ENCODE assay signal across 9 cellular contexts in genomic region chr22:18022851-18023250, GRCh38. TPM values are rescaled to one million over a fixed set of nuclear protein-coding genes. Genes with fewer than 3 reads are reported as not detected.
DNase-seq lines count a peak whose midpoint lies in the region; ATAC-seq and TF ChIP-seq lines count a peak whose summit lies in the region.
"Had no signal": no experiment of that assay in that cellular context is flagged by ENCODE, and none has a peak within 500 bp of the region (broad histone marks: within the 10 kb centered on the region; RNA-seq: fewer than 3 reads in every experiment).

No MANE protein-coding gene starts in this region.

- no peaks in the 10 kb centered on the region for H3K9me3 Mint-ChIP-seq in activated naive CD4-positive, alpha-beta T cell treated with anti-CD3 and anti-CD28 coated beads, Interleukin-2, amount 50 U/mL, for 24 hours
- H3K9me3 Mint-ChIP-seq in MCF 10A (ENCODE audit: unreplicated experiment), result no peaks in the 10 kb centered on the region
- no peaks in the 10 kb centered on the region for H3K9me3 Mint-ChIP-seq in mesothelial cell of epicardium

- POLR2A ChIA-PET in MCF 10A (lab: Yijun Ruan, JAX), result interaction anchor here (0.6 to 6.1 kb wide), 16 partner anchors 9 to 316 kb away, joined by 3 to 69 read pairs (median 4); partner anchors contain the start of gene PEX26

- no peaks in the 10 kb centered on the region for H3K36me3 ChIP-seq in tibial artery
- H3K36me3 ChIP-seq: cardiac muscle cell had no signal

- intact Hi-C loops in MCF 10A (cut with micrococcal nuclease), result loop anchor here (2.0 kb wide), 1 partner anchor 22 kb away; no protein-coding TSS in a partner anchor
- intact Hi-C loops in tibial artery (cut with DNase I; ENCODE audit: low total_unique reads), result loop anchor here (5.0 to 10.0 kb wide), 2 partner anchors 52 to 111 kb away; partner anchors contain the start of gene PEX26

- no peaks in the 10 kb centered on the region for H3K36me3 Mint-ChIP-seq in activated naive CD4-positive, alpha-beta T cell treated with anti-CD3 and anti-CD28 coated beads, Interleukin-2, amount 50 U/mL, for 24 hours
- H3K36me3 Mint-ChIP-seq in MCF 10A (ENCODE audit: insufficient read depth, unreplicated experiment), result no peaks in the 10 kb centered on the region
- no peaks in the 10 kb centered on the region for H3K36me3 Mint-ChIP-seq in mesothelial cell of epicardium

- H3K4me1 ChIP-seq in tibial artery, result peaks cover 0 to 34% (median 20%) of the 10 kb centered on the region in 4 donors

- CTCF ChIA-PET in MCF 10A (lab: Yijun Ruan, JAX), result interaction anchor here (0.8 to 6.6 kb wide), 14 partner anchors 10 to 270 kb away, joined by 3 to 54 read pairs (median 5); partner anchors contain the start of gene PEX26

- H3K9me3 ChIP-seq in tibial artery, result no peaks in the 10 kb centered on the region

- DNase-seq in activated naive CD4-positive, alpha-beta T cell treated with anti-CD3 and anti-CD28 coated beads, Interleukin-2, amount 50 U/mL, for 16 hours, result no peak
- DNase-seq in MCF 10A (ENCODE audit: unreplicated experiment) (no peak), mesothelial cell of epicardium (ENCODE audit: low spot score in 2 of 2, unreplicated experiment in 2 of 2) (no peak), tibial artery (peak in 1 of 2 donors; percentile 34), ecto neural progenitor cell (ENCODE audit: low spot score) (no peak), C1 segment of cervical spinal cord (lab: John Stamatoyannopoulos, UW) (no peak)

- peaks cover 13% of the 10 kb centered on the region for H3K4me1 Mint-ChIP-seq in activated naive CD4-positive, alpha-beta T cell treated with anti-CD3 and anti-CD28 coated beads, Interleukin-2, amount 50 U/mL, for 24 hours
- H3K4me1 Mint-ChIP-seq in MCF 10A (ENCODE audit: insufficient read depth, unreplicated experiment) (peaks cover 15% of the 10 kb centered on the region), mesothelial cell of epicardium (peaks cover 18% of the 10 kb centered on the region)

- peaks cover 19% of the 10 kb centered on the region for H3K27me3 Mint-ChIP-seq in activated naive CD4-positive, alpha-beta T cell treated with anti-CD3 and anti-CD28 coated beads, Interleukin-2, amount 50 U/mL, for 24 hours
- H3K27me3 Mint-ChIP-seq in MCF 10A (ENCODE audit: insufficient read depth, unreplicated experiment) (no peaks in the 10 kb centered on the region), mesothelial cell of epicardium (ENCODE audit: low read depth) (peaks cover 17% of the 10 kb centered on the region)

- TF ChIP-seq CTCF in MCF 10A (IDR thresholded peaks at IDR 0.05; ENCODE audit: unreplicated experiment) (no peak), mesothelial cell of epicardium (IDR thresholded peaks at IDR 0.05; ENCODE audit: unreplicated experiment) (no peak), tibial artery (IDR thresholded peaks at IDR 0.05) (no peak)

- H3K27ac ChIP-seq in tibial artery, result peak overlapping the region; percentile 87 to 92
- H3K27ac ChIP-seq: cardiac muscle cell had no signal

- no peak overlapping the region for H3K27ac Mint-ChIP-seq in activated naive CD4-positive, alpha-beta T cell treated with anti-CD3 and anti-CD28 coated beads, Interleukin-2, amount 50 U/mL, for 24 hours
- H3K27ac Mint-ChIP-seq in MCF 10A (ENCODE audit: low read depth, unreplicated experiment) (no peak overlapping the region), mesothelial cell of epicardium (peak overlapping the region; percentile 81)

- H3K4me3 ChIP-seq in tibial artery, result peak overlapping the region in 1 of 2 donors; percentile 83

- TSS peak; percentile 27 for BruUV-seq in MCF 10A (replicated peaks; lab: Mats Ljungman, UMichigan)

- peak overlapping the region; percentile 52 for H3K4me3 Mint-ChIP-seq in activated naive CD4-positive, alpha-beta T cell treated with anti-CD3 and anti-CD28 coated beads, Interleukin-2, amount 50 U/mL, for 24 hours
- H3K4me3 Mint-ChIP-seq in MCF 10A (ENCODE audit: unreplicated experiment) (peak overlapping the region; percentile 85), mesothelial cell of epicardium (peak overlapping the region; percentile 83)

- no peaks in the 10 kb centered on the region for H3K27me3 ChIP-seq in tibial artery

- ATAC-seq in GM21381 (IDR thresholded peaks at IDR 0.05; ENCODE audit: unreplicated experiment), result no peak

RNA-seq across cellular contexts. Expression of gene MICAL3, which starts 1.5 kb away (rescaled TPM):
- total RNA-seq in MCF 10A (2022), result 54.1 and 62.1 TPM in 2 replicates
- total RNA-seq in mesothelial cell of epicardium, result 94.2 to 103 TPM (median 95.0 TPM) in 3 replicates

RNA-seq across cellular contexts. Expression of gene PEX26, which starts 54.9 kb away (rescaled TPM):
- total RNA-seq in MCF 10A (2022), result 41.0 and 47.1 TPM in 2 replicates
- total RNA-seq in mesothelial cell of epicardium, result 38.0 to 39.0 TPM (median 38.3 TPM) in 3 replicates
